Comparison of ENCODE assay signal across 1 cellular context in the genomic region with DNA sequence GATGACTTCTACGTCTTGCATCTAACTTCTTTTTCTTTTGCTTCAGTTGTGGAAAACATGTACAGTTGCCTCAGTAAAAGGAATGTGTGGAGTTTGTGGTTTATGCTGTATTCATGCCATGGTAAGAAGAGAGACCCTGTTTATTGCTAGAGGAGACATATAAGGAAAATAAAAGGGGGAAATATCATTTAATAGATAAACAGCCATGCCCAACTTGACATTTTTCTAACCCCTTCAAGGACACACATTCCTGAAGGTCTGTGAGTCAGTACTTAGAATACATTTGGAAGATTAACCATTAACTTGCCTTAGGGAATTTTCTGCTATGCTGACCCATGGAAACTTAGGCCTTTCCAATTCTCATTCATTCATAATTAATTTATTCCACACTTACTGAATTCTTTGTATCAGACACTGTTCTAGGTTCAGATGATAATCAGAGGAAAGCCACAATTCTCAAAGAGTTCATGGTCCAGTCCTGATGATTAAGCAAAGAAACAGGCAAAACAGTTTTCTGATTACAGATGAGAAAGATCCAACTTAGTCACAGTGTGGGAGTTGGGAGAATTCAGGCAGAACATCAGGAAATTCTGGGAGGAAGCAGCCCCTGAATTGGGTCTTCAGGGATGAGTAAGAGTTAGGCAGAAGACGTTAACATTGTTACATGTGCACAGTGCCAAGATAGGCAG.
TF ChIP-seq lines count a peak whose summit lies in the region.

No MANE protein-coding gene starts in this region.

TF ChIP-seq in A549, 52 proteins besides CTCF, POLR2A, EP300 and RAD21 (continued from another document):
- TF ChIP-seq, protein P1, sequence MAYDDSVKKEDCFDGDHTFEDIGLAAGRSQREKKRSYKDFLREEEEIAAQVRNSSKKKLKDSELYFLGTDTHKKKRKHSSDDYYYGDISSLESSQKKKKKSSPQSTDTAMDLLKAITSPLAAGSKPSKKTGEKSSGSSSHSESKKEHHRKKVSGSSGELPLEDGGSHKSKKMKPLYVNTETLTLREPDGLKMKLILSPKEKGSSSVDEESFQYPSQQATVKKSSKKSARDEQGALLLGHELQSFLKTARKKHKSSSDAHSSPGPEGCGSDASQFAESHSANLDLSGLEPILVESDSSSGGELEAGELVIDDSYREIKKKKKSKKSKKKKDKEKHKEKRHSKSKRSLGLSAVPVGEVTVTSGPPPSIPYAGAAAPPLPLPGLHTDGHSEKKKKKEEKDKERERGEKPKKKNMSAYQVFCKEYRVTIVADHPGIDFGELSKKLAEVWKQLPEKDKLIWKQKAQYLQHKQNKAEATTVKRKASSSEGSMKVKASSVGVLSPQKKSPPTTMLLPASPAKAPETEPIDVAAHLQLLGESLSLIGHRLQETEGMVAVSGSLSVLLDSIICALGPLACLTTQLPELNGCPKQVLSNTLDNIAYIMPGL (CRISPR knock-in tag; IDR thresholded peaks at IDR 0.05; ENCODE audit: borderline replicate concordance): no peak
- TF ChIP-seq RARB (CRISPR knock-in tag; IDR thresholded peaks at IDR 0.05) (no peak), ZSCAN20 (CRISPR knock-in tag; IDR thresholded peaks at IDR 0.05) (no peak), SMC3 (IDR thresholded peaks at IDR 0.05) (peak; percentile 16; the same call in 2 of the 3 replicates), CEBPB (IDR thresholded peaks at IDR 0.05) (no peak), MYC (IDR thresholded peaks at IDR 0.05; ENCODE audit: borderline replicate concordance, low read length) (no peak), GATA3 (IDR thresholded peaks at IDR 0.05; ENCODE audit: borderline replicate concordance) (peak; percentile 77), ZFP36 (IDR thresholded peaks at IDR 0.05; ENCODE audit: borderline replicate concordance, partially characterized antibody) (no peak), MAFK (IDR thresholded peaks at IDR 0.05; ENCODE audit: partially characterized antibody) (peak; percentile 39), CHD4 (IDR thresholded peaks at IDR 0.05; ENCODE audit: borderline replicate concordance) (no peak), HDAC2 (IDR thresholded peaks at IDR 0.05) (no peak), ESRRA (IDR thresholded peaks at IDR 0.05; ENCODE audit: borderline replicate concordance, low read length) (0 out of 2 replicates have a peak, but pooled peaks have one; percentile 18), FOSL2 (IDR thresholded peaks at IDR 0.05) (no peak; the same call in none of the 2 replicates), FOSL2 (CRISPR knock-in tag; IDR thresholded peaks at IDR 0.05) (peak; percentile 67), CHD2 (IDR thresholded peaks at IDR 0.05; ENCODE audit: low read length, partially characterized antibody) (no peak), PHF8 (IDR thresholded peaks at IDR 0.05; ENCODE audit: borderline replicate concordance, low read depth) (no peak), HEYL (CRISPR knock-in tag; IDR thresholded peaks at IDR 0.05) (no peak), KDM1A (IDR thresholded peaks at IDR 0.05; ENCODE audit: low read depth) (no peak), RNF2 (IDR thresholded peaks at IDR 0.05; ENCODE audit: borderline replicate concordance, low read depth) (no peak), FOXS1 (CRISPR knock-in tag; IDR thresholded peaks at IDR 0.05) (no peak), NPAS2 (CRISPR knock-in tag; IDR thresholded peaks at IDR 0.05; ENCODE audit: borderline replicate concordance) (no peak), TFCP2L1 (CRISPR knock-in tag; IDR thresholded peaks at IDR 0.05) (no peak), HOXB5 (CRISPR knock-in tag; IDR thresholded peaks at IDR 0.05) (no peak), FOSB (CRISPR knock-in tag; IDR thresholded peaks at IDR 0.05) (no peak), KDM5A (IDR thresholded peaks at IDR 0.05) (no peak), RFX5 (IDR thresholded peaks at IDR 0.05) (no peak), JUN (IDR thresholded peaks at IDR 0.05) (peak; percentile 45 to 62; a peak in 3 of 5 replicates), EHMT2 (IDR thresholded peaks at IDR 0.05; ENCODE audit: low read depth) (no peak), ZNF302 (CRISPR knock-in tag; IDR thresholded peaks at IDR 0.05) (no peak), EHF (CRISPR knock-in tag; IDR thresholded peaks at IDR 0.05) (no peak)
- TF ChIP-seq, protein P2, sequence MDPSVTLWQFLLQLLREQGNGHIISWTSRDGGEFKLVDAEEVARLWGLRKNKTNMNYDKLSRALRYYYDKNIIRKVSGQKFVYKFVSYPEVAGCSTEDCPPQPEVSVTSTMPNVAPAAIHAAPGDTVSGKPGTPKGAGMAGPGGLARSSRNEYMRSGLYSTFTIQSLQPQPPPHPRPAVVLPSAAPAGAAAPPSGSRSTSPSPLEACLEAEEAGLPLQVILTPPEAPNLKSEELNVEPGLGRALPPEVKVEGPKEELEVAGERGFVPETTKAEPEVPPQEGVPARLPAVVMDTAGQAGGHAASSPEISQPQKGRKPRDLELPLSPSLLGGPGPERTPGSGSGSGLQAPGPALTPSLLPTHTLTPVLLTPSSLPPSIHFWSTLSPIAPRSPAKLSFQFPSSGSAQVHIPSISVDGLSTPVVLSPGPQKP (IDR thresholded peaks at IDR 0.05; ENCODE audit: low read depth, low read length): no peak
- TF ChIP-seq, protein P3, sequence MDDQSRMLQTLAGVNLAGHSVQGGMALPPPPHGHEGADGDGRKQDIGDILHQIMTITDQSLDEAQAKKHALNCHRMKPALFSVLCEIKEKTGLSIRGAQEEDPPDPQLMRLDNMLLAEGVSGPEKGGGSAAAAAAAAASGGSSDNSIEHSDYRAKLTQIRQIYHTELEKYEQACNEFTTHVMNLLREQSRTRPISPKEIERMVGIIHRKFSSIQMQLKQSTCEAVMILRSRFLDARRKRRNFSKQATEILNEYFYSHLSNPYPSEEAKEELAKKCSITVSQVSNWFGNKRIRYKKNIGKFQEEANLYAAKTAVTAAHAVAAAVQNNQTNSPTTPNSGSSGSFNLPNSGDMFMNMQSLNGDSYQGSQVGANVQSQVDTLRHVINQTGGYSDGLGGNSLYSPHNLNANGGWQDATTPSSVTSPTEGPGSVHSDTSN (IDR thresholded peaks at IDR 0.05): no peak
- TF ChIP-seq, protein P4, sequence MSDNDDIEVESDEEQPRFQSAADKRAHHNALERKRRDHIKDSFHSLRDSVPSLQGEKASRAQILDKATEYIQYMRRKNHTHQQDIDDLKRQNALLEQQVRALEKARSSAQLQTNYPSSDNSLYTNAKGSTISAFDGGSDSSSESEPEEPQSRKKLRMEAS (IDR thresholded peaks at IDR 0.05): peak; percentile 23; the same call in 1 of the 2 replicates
- TF ChIP-seq, protein P5, sequence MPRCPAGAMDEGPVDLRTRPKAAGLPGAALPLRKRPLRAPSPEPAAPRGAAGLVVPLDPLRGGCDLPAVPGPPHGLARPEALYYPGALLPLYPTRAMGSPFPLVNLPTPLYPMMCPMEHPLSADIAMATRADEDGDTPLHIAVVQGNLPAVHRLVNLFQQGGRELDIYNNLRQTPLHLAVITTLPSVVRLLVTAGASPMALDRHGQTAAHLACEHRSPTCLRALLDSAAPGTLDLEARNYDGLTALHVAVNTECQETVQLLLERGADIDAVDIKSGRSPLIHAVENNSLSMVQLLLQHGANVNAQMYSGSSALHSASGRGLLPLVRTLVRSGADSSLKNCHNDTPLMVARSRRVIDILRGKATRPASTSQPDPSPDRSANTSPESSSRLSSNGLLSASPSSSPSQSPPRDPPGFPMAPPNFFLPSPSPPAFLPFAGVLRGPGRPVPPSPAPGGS (IDR thresholded peaks at IDR 0.05): no peak
- TF ChIP-seq, protein P6, sequence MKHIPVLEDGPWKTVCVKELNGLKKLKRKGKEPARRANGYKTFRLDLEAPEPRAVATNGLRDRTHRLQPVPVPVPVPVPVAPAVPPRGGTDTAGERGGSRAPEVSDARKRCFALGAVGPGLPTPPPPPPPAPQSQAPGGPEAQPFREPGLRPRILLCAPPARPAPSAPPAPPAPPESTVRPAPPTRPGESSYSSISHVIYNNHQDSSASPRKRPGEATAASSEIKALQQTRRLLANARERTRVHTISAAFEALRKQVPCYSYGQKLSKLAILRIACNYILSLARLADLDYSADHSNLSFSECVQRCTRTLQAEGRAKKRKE (CRISPR knock-in tag; IDR thresholded peaks at IDR 0.05; ENCODE audit: low read depth): no peak
- TF ChIP-seq, protein P7, sequence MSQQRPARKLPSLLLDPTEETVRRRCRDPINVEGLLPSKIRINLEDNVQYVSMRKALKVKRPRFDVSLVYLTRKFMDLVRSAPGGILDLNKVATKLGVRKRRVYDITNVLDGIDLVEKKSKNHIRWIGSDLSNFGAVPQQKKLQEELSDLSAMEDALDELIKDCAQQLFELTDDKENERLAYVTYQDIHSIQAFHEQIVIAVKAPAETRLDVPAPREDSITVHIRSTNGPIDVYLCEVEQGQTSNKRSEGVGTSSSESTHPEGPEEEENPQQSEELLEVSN (IDR thresholded peaks at IDR 0.05; ENCODE audit: borderline replicate concordance, low read depth): no peak
- TF ChIP-seq, protein P8, sequence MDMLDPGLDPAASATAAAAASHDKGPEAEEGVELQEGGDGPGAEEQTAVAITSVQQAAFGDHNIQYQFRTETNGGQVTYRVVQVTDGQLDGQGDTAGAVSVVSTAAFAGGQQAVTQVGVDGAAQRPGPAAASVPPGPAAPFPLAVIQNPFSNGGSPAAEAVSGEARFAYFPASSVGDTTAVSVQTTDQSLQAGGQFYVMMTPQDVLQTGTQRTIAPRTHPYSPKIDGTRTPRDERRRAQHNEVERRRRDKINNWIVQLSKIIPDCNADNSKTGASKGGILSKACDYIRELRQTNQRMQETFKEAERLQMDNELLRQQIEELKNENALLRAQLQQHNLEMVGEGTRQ (IDR thresholded peaks at IDR 0.05): no peak
